In the genomic region with DNA sequence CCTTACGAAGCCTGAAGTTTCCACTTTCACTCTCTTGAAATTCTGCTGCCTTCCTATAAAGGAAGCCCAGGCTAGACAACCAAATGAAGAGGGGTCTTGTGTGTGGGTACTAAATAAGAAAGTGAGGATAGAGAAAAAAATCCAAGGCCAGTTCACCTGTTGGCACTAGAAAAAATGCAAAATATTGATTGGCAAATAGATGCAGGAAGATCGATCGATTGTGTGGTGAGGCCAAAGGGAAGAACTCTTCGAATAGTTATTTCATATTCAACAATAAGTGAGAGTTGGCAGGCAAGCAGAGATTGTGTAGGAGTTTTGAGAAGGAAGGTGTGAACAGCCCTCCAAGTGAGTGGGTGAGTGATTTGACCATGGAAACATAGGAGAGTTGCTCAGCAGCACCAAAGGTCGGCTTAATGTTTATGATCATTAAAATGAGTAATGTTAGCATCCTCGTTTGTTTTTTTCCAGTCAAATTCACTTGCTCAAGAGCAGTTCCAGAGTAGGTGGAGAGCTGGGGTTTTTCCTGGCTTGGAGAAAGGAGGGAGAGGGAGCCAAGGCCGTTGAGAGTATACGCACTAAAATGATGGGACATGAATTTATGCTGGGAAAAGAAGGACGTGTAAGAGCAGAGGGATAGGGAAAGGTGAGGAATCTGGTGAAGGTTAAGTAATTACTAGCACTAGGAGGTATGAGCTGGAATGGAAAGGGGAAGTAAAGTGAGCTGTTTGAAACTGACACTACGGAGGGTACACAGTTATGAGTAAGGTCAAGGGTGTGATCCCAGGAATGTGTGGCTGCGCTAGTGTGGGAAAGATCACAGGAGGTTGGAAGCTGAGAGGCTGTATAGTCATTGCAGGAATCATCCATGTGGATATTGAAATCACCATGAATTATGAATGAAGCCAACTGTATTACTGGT, we compare ENCODE assay signal across 8 cellular contexts. TPM values are rescaled to one million over a fixed set of nuclear protein-coding genes. Genes with fewer than 3 reads are reported as not detected.
DNase-seq lines count a peak whose midpoint lies in the region; FAIRE-seq and TF ChIP-seq lines count a peak whose summit lies in the region.

No MANE protein-coding gene starts in this region.

- TF ChIP-seq CTCF in astrocyte of the spinal cord (IDR thresholded peaks at IDR 0.05; ENCODE audit: low read depth, low read length), result no peak

- H3K36me3 ChIP-seq in BLaER1 treated with 17β-estradiol and CSF1 and Interleukin-3, amounts not matched to agents 10 nM and 100 nM, result no peaks in the 10 kb centered on the region; a peak in 1 of 22 replicates
- H3K36me3 ChIP-seq in muscle layer of colon (ENCODE audit: insufficient read depth, low read length), result no peaks in the 10 kb centered on the region

- no peak for TF ChIP-seq POLR2A in GM12892 (IDR thresholded peaks at IDR 0.05; ENCODE audit: low read depth, low read length)

- peaks cover 25 to 36% (median 34%) of the 10 kb centered on the region in 11 experiments for H4K20me1 ChIP-seq in BLaER1 treated with 17β-estradiol and CSF1 and Interleukin-3, amounts not matched to agents 10 nM and 100 nM

- peak; percentile 83 for DNase-seq in LHCN-M2 (ENCODE audit: low read depth)
- DNase-seq in astrocyte of the spinal cord (ENCODE audit: low read depth, low spot score), result peak; percentile 7
- no peak for DNase-seq in GM12892 (ENCODE audit: insufficient read length)
- DNase-seq in stimulated activated CD4-positive, alpha-beta T cell treated with anti-CD3 and anti-CD28 coated beads, Interleukin-1b, Interleukin-23, amount 100 ng/mL, for 48 hours, result no peak
- DNase-seq in NCI-H1930 (lab: John Stamatoyannopoulos, UW), result no peak
- DNase-seq in NCI-H1048 (lab: John Stamatoyannopoulos, UW), result no peak

- H3K9ac ChIP-seq in BLaER1 treated with 17β-estradiol and CSF1 and Interleukin-3, amounts not matched to agents 10 nM and 100 nM, result peak overlapping the region in 9 of 11 experiments; percentile 18 to 88 (median 85); a peak in 10 of 22 replicates
- peak overlapping the region; percentile 25 for H3K9ac ChIP-seq in muscle layer of colon (ENCODE audit: low read length)

- no peaks in the 10 kb centered on the region for H3K27me3 ChIP-seq in BLaER1 treated with 17β-estradiol and CSF1 and Interleukin-3, amounts not matched to agents 10 nM and 100 nM
- no peaks in the 10 kb centered on the region for H3K27me3 ChIP-seq in muscle layer of colon (ENCODE audit: control insufficient read depth in 1 of 2, insufficient read depth in 2 of 2, low read length in 2 of 2)

- H3K4me3 ChIP-seq in BLaER1 treated with 17β-estradiol and CSF1 and Interleukin-3, amounts not matched to agents 10 nM and 100 nM, result peak overlapping the region; percentile 72 to 97 (median 92)
- H3K4me3 ChIP-seq in astrocyte of the spinal cord (ENCODE audit: low read depth, low read length), result no peak overlapping the region
- peak overlapping the region in 1 of 2 donors; percentile 99 for H3K4me3 ChIP-seq in muscle layer of colon (ENCODE audit: low read depth in 1 of 2, low read length in 2 of 2)

- no peak for FAIRE-seq in GM12892 (lab: Jason Lieb, UNC)

- peak overlapping the region in 6 of 11 experiments; percentile 1 to 82 (median 69); a peak in 9 of 22 replicates for H3K27ac ChIP-seq in BLaER1 treated with 17β-estradiol and CSF1 and Interleukin-3, amounts not matched to agents 10 nM and 100 nM
- H3K27ac ChIP-seq in muscle layer of colon (ENCODE audit: low read depth, low read length), result peak overlapping the region; percentile 25

- peak overlapping the region; percentile 56 to 92 (median 77) for H3K4me2 ChIP-seq in BLaER1 treated with 17β-estradiol and CSF1 and Interleukin-3, amounts not matched to agents 10 nM and 100 nM

- in situ Hi-C loops in astrocyte of the spinal cord (cut with HindIII; ENCODE audit: low sequenced_read_pairs), result no loop called here

- H3K4me1 ChIP-seq in BLaER1 treated with 17β-estradiol and CSF1 and Interleukin-3, amounts not matched to agents 10 nM and 100 nM, result peaks cover 25 to 45% (median 38%) of the 10 kb centered on the region in 10 experiments
- H3K4me1 ChIP-seq in muscle layer of colon (ENCODE audit: insufficient read depth, low read length), result peaks cover 35% of the 10 kb centered on the region

- no peaks in the 10 kb centered on the region for H3K9me3 ChIP-seq in BLaER1 treated with 17β-estradiol and CSF1 and Interleukin-3, amounts not matched to agents 10 nM and 100 nM (replicated peaks in 1 of 11)
- no peaks in the 10 kb centered on the region for H3K9me3 ChIP-seq in muscle layer of colon (ENCODE audit: low read length)

RNA-seq across cellular contexts. Expression of a gene that starts 1.1 kb away (rescaled TPM):
- 38.0 and 40.8 TPM in 2 replicates for total RNA-seq in LHCN-M2 (2014; rRNA removed)
- polyA plus RNA-seq in LHCN-M2 (2012), result 12.9 TPM
- polyA plus RNA-seq in GM12892 (2012; ENCODE audit: missing spikeins), result 25.1 TPM

Comparison
In these comparisons a context has a peak if more than half of its experiments do, and no peak if none do; other contexts are left out.
1. DNase-seq: peak in LHCN-M2 (single experiment) and astrocyte of the spinal cord (single experiment); none in GM12892 (single experiment), stimulated activated CD4-positive, alpha-beta T cell treated with anti-CD3 and anti-CD28 coated beads, Interleukin-1b, Interleukin-23, amount 100 ng/mL, for 48 hours (single experiment), NCI-H1930 (0 of 2) and NCI-H1048 (single experiment).